Comparison of ENCODE assay signal across 33 cellular contexts in the genomic region with DNA sequence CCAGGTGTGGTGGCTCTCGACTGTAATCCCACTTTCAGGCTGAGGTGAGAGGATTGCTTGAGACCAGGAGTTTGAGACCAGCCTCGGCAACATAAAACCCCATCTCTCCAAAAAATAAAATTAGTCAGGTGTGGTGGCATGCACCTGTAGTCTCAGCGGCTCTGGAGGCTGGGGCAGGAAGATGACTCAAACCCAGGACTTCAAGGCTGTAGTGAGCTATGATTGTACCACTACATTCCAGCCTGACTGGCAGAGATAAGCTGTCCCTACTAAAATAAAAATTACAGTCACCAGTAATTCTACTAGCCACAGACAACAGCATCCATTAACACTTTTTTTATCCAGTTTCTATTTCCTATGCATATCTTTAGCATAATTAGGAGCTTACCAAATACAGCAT.
"Had no signal": no experiment of that assay in that cellular context is flagged by ENCODE, and none has a peak within 500 bp of the region (broad histone marks: within the 10 kb centered on the region; RNA-seq: fewer than 3 reads in every experiment).

No MANE protein-coding gene starts in this region.

- H3K4me1 ChIP-seq: ascending aorta, colonic mucosa, gastroesophageal sphincter, pancreas, prostate gland, sigmoid colon, suprapubic skin, tibial artery, upper lobe of right lung had no signal

- H3K27ac ChIP-seq: ascending aorta, cardiac muscle cell, colonic mucosa, gastroesophageal sphincter, hepatocyte, pancreas, prostate gland, sigmoid colon, suprapubic skin, tibial artery, upper lobe of right lung, VCaP had no signal

- H3K36me3 ChIP-seq: ascending aorta, cardiac muscle cell, colonic mucosa, gastroesophageal sphincter, pancreas, prostate gland, sigmoid colon, suprapubic skin, tibial artery, upper lobe of right lung had no signal

- H3K4me3 ChIP-seq: ascending aorta, cardiac muscle cell, colonic mucosa, gastroesophageal sphincter, hepatocyte, pancreas, prostate gland, sigmoid colon, suprapubic skin, tibial artery, upper lobe of right lung had no signal

- ATAC-seq: activated CD8-positive, alpha-beta T cell treated with anti-CD3 and anti-CD28 coated beads for 36 hours; effector memory CD8-positive, alpha-beta T cell; gastroesophageal sphincter; left cardiac atrium; left ventricle myocardium superior; naive thymus-derived CD4-positive, alpha-beta T cell; pancreas; upper lobe of right lung had no signal

- H2AFZ ChIP-seq: hepatocyte had no signal

- DNase-seq: activated CD4-positive, alpha-beta T cell treated with anti-CD3 and anti-CD28 coated beads, Interleukin-2, amount 50 U/mL, for 1 hour; activated CD8-positive, alpha-beta T cell treated with anti-CD3 and anti-CD28 coated beads for 36 hours; activated naive CD4-positive, alpha-beta T cell; activated naive CD8-positive, alpha-beta T cell treated with anti-CD3 and anti-CD28 coated beads for 36 hours; activated T-cell treated with anti-CD3 and anti-CD28 coated beads, Interleukin-2, amount 50 U/mL, for 1 hour; cerebellar nuclear complex; colonic mucosa; effector memory CD8-positive, alpha-beta T cell; islet precursor cell; left cardiac atrium; left ventricle myocardium superior; mammary epithelial cell; midbrain; naive thymus-derived CD4-positive, alpha-beta T cell; nucleus accumbens; pancreas; sigmoid colon; small intestine; stimulated activated CD4-positive, alpha-beta T cell treated with anti-CD3 and anti-CD28 coated beads, Interleukin-15, amount 100 ng/mL, for 24 hours; stimulated activated CD4-positive, alpha-beta T cell treated with anti-CD3 and anti-CD28 coated beads, Interleukin-2, amount 100 ng/mL, for 24 hours; stimulated activated naive CD4-positive, alpha-beta T cell; SW 1271; T-helper 9 cell; tibial artery; upper lobe of right lung had no signal

- H3K27me3 ChIP-seq: ascending aorta, cardiac muscle cell, colonic mucosa, hepatocyte, upper lobe of right lung had no signal

- FAIRE-seq: pancreas, small intestine, TTC549 had no signal

- H3K4me2 ChIP-seq: hepatocyte had no signal

- H3K79me2 ChIP-seq: hepatocyte had no signal

- H3K9me3 ChIP-seq: ascending aorta, colonic mucosa, pancreas, prostate gland, sigmoid colon, suprapubic skin, tibial artery, upper lobe of right lung had no signal
